Comparison of ENCODE assay signal across 1 cellular context in the genomic region with DNA sequence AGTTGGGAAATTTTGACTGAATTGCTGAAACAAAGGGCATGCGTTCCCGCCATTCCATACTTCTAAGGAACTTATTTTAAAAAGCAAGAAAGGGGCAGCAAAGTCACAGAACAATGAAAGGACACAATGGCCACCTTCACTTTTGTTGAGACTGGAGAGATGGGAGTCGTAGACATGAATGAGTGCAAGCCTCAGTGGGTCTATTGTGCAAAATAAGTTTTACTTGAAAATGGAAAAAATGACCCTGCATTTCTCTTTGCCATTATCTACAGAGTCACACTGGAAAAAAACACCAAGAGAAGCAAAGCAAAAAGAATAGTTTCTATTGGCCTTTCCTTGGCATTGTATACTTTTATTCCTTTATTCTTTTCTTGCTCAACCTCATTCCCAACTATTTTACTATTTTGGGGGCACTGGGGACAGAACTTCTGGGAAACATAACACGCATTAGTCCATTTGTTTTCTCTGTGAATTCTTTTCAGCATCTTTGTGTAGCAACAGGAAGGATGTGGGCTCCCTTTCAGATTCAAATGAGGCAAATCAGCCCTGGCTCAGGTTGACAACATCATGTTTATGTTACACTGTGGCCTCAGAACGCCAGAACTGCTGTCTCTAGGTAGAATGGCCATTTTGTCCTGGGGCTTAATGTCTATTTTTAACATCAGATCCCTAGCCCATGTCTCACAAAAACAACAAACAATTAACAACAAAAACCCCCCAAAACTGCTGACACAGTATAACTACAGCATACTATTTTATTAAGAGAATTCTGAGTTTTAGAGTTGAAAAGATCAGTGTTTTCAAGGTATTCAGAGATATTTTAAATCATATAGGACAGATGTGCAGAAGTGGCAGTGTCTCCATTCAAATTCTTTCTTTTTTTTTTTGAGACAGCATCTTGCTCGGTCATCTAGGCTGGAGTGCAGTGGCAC.
TF ChIP-seq lines count a peak whose summit lies in the region.

No MANE protein-coding gene starts in this region.

TF ChIP-seq in H1, 55 proteins besides CTCF, POLR2A, EP300 and RAD21:
- TF ChIP-seq MAFK (IDR thresholded peaks at IDR 0.05; ENCODE audit: low read depth, low read length) (peak; percentile 50; the same call in 1 of the 2 replicates), CEBPB (IDR thresholded peaks at IDR 0.05; ENCODE audit: low read depth, low read length) (peak; percentile 34; the same call in 1 of the 2 replicates), SP1 (IDR thresholded peaks at IDR 0.05; ENCODE audit: low read depth, low read length) (0 out of 2 replicates have a peak, but pooled peaks have one; percentile 23), EGR1 (IDR thresholded peaks at IDR 0.05; ENCODE audit: borderline replicate concordance, low read depth, low read length) (no peak), RFX5 (IDR thresholded peaks at IDR 0.05; ENCODE audit: borderline replicate concordance, low read depth, low read length) (no peak), HDAC2 (IDR thresholded peaks at IDR 0.05; ENCODE audit: borderline replicate concordance in 1 of 2, low read depth in 2 of 2, low read length in 2 of 2) (peak in 1 of 2 experiments; percentile 84; a peak in 1 of 4 replicates), YY1 (IDR thresholded peaks at IDR 0.05; ENCODE audit: low read depth, low read length) (peak; percentile 79; the same call in 1 of the 2 replicates), NANOG (IDR thresholded peaks at IDR 0.05; ENCODE audit: insufficient read depth, low read depth, low read length, poor library complexity, severe bottlenecking) (peak; percentile 27)
- TF ChIP-seq, protein P1, sequence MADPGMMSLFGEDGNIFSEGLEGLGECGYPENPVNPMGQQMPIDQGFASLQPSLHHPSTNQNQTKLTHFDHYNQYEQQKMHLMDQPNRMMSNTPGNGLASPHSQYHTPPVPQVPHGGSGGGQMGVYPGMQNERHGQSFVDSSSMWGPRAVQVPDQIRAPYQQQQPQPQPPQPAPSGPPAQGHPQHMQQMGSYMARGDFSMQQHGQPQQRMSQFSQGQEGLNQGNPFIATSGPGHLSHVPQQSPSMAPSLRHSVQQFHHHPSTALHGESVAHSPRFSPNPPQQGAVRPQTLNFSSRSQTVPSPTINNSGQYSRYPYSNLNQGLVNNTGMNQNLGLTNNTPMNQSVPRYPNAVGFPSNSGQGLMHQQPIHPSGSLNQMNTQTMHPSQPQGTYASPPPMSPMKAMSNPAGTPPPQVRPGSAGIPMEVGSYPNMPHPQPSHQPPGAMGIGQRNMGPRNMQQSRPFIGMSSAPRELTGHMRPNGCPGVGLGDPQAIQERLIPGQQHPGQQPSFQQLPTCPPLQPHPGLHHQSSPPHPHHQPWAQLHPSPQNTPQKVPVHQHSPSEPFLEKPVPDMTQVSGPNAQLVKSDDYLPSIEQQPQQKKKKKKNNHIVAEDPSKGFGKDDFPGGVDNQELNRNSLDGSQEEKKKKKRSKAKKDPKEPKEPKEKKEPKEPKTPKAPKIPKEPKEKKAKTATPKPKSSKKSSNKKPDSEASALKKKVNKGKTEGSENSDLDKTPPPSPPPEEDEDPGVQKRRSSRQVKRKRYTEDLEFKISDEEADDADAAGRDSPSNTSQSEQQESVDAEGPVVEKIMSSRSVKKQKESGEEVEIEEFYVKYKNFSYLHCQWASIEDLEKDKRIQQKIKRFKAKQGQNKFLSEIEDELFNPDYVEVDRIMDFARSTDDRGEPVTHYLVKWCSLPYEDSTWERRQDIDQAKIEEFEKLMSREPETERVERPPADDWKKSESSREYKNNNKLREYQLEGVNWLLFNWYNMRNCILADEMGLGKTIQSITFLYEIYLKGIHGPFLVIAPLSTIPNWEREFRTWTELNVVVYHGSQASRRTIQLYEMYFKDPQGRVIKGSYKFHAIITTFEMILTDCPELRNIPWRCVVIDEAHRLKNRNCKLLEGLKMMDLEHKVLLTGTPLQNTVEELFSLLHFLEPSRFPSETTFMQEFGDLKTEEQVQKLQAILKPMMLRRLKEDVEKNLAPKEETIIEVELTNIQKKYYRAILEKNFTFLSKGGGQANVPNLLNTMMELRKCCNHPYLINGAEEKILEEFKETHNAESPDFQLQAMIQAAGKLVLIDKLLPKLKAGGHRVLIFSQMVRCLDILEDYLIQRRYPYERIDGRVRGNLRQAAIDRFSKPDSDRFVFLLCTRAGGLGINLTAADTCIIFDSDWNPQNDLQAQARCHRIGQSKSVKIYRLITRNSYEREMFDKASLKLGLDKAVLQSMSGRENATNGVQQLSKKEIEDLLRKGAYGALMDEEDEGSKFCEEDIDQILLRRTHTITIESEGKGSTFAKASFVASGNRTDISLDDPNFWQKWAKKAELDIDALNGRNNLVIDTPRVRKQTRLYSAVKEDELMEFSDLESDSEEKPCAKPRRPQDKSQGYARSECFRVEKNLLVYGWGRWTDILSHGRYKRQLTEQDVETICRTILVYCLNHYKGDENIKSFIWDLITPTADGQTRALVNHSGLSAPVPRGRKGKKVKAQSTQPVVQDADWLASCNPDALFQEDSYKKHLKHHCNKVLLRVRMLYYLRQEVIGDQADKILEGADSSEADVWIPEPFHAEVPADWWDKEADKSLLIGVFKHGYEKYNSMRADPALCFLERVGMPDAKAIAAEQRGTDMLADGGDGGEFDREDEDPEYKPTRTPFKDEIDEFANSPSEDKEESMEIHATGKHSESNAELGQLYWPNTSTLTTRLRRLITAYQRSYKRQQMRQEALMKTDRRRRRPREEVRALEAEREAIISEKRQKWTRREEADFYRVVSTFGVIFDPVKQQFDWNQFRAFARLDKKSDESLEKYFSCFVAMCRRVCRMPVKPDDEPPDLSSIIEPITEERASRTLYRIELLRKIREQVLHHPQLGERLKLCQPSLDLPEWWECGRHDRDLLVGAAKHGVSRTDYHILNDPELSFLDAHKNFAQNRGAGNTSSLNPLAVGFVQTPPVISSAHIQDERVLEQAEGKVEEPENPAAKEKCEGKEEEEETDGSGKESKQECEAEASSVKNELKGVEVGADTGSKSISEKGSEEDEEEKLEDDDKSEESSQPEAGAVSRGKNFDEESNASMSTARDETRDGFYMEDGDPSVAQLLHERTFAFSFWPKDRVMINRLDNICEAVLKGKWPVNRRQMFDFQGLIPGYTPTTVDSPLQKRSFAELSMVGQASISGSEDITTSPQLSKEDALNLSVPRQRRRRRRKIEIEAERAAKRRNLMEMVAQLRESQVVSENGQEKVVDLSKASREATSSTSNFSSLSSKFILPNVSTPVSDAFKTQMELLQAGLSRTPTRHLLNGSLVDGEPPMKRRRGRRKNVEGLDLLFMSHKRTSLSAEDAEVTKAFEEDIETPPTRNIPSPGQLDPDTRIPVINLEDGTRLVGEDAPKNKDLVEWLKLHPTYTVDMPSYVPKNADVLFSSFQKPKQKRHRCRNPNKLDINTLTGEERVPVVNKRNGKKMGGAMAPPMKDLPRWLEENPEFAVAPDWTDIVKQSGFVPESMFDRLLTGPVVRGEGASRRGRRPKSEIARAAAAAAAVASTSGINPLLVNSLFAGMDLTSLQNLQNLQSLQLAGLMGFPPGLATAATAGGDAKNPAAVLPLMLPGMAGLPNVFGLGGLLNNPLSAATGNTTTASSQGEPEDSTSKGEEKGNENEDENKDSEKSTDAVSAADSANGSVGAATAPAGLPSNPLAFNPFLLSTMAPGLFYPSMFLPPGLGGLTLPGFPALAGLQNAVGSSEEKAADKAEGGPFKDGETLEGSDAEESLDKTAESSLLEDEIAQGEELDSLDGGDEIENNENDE (IDR thresholded peaks at IDR 0.05; ENCODE audit: insufficient replicate concordance, low read length) = peak; percentile 61
